In genomic region chr14:56216631-56217379, GRCh38 we compare ENCODE assay signal across 10 cellular contexts.
A peak's percentile ranks its signal among the peaks of the same experiment; 100 is the strongest.
DNase-seq lines count a peak whose midpoint lies in the region; ATAC-seq and TF ChIP-seq lines count a peak whose summit lies in the region.
"Had no signal": no experiment of that assay in that cellular context is flagged by ENCODE, and none has a peak within 500 bp of the region (broad histone marks: within the 10 kb centered on the region; RNA-seq: fewer than 3 reads in every experiment).

No MANE protein-coding gene starts in this region.

- CTCF ChIA-PET in PC-9 (lab: Charles Lee): no interaction called here
- CTCF ChIA-PET in activated CD4-positive, alpha-beta memory T cell treated with anti-CD3 and anti-CD28 coated beads for 36 hours (lab: Charles Lee): no interaction called here

- H3K4me3 ChIP-seq in adrenal gland (no peak overlapping the region), lung (no peak overlapping the region), PC-9 (no peak overlapping the region), colonic mucosa (no peak overlapping the region)
- H3K4me3 ChIP-seq: esophagus squamous epithelium, skin epidermis had no signal

- no peak overlapping the region for H3K4me3 Mint-ChIP-seq in activated CD4-positive, alpha-beta memory T cell treated with anti-CD3 and anti-CD28 coated beads for 36 hours

- H3K9me3 Mint-ChIP-seq in activated CD4-positive, alpha-beta memory T cell treated with anti-CD3 and anti-CD28 coated beads for 36 hours: no peaks in the 10 kb centered on the region

- ATAC-seq in lung (ENCODE audit: insufficient read depth, low FRiP score): no peak

- H3K27me3 ChIP-seq in adrenal gland: no peaks in the 10 kb centered on the region
- no peaks in the 10 kb centered on the region for H3K27me3 ChIP-seq in lung (ENCODE audit: control insufficient read depth, insufficient read depth)
- no peaks in the 10 kb centered on the region for H3K27me3 ChIP-seq in PC-9 (ENCODE audit: insufficient read depth, low read depth)
- H3K27me3 ChIP-seq in colonic mucosa: no peaks in the 10 kb centered on the region
- H3K27me3 ChIP-seq: esophagus squamous epithelium had no signal

- no peaks in the 10 kb centered on the region for H3K27me3 Mint-ChIP-seq in activated CD4-positive, alpha-beta memory T cell treated with anti-CD3 and anti-CD28 coated beads for 36 hours

- H3K9me2 ChIP-seq in PC-9 (ENCODE audit: insufficient read depth): no peaks in the 10 kb centered on the region

- intact Hi-C loops in adrenal gland (cut with DNase I): no loop called here
- intact Hi-C loops in PC-9 (cut with micrococcal nuclease; ENCODE audit: unreplicated experiment): no loop called here
- intact Hi-C loops in colonic mucosa (cut with DNase I): no loop called here
- intact Hi-C loops in activated CD4-positive, alpha-beta memory T cell treated with anti-CD3 and anti-CD28 coated beads for 36 hours (cut with micrococcal nuclease): no loop called here

- peaks cover 11% of the 10 kb centered on the region for H3K4me1 Mint-ChIP-seq in activated CD4-positive, alpha-beta memory T cell treated with anti-CD3 and anti-CD28 coated beads for 36 hours (ENCODE audit: low read depth)

- H3K9ac ChIP-seq in colonic mucosa (ENCODE audit: low read depth in 2 of 2, low read length in 2 of 2): no peak overlapping the region

- H3K36me3 ChIP-seq in adrenal gland (replicated peaks in 1 of 2): no peaks in the 10 kb centered on the region
- H3K36me3 ChIP-seq in lung (ENCODE audit: control insufficient read depth in 2 of 2, insufficient read depth in 2 of 2, low read length in 2 of 2): no peaks in the 10 kb centered on the region
- H3K36me3 ChIP-seq in PC-9 (ENCODE audit: low read depth): no peaks in the 10 kb centered on the region
- no peaks in the 10 kb centered on the region for H3K36me3 ChIP-seq in colonic mucosa
- H3K36me3 ChIP-seq: esophagus squamous epithelium had no signal

- no peak overlapping the region for H3K4me2 ChIP-seq in PC-9

- WGBS in adrenal gland, 4 donors: 24 to 42% (median 39%) methylated on average over 4 to 5 of the region's 5 CpGs
- WGBS in lung, 2 donors: 21 to 36% methylated on average over 5 of the region's 5 CpGs

- no peak overlapping the region for H3K27ac Mint-ChIP-seq in activated CD4-positive, alpha-beta memory T cell treated with anti-CD3 and anti-CD28 coated beads for 36 hours

- DNase-seq in DMS79 (lab: John Stamatoyannopoulos, UW) (peak; percentile 51), NCI-H1436 (lab: John Stamatoyannopoulos, UW) (peak; percentile 52), adrenal gland (peak; percentile 30 to 71 (median 53)), lung (ENCODE audit: low spot score) (peak; percentile 47), PC-9 (no peak), colonic mucosa (no peak)
- DNase-seq in activated CD4-positive, alpha-beta memory T cell treated with anti-CD3 and anti-CD28 coated beads for 36 hours: no peak
- DNase-seq in stimulated activated CD4-positive, alpha-beta T cell treated with anti-CD3 and anti-CD28 coated beads, Interleukin-4, amount 100 ng/mL, for 4 hours: no peak
- DNase-seq: esophagus squamous epithelium had no signal

- TF ChIP-seq CTCF in adrenal gland (IDR thresholded peaks at IDR 0.05) (no peak), lung (IDR thresholded peaks at IDR 0.05; ENCODE audit: control extremely low read depth, extremely low read depth) (no peak), PC-9 (conservative IDR thresholded peaks at IDR 0.05) (no peak), colonic mucosa (IDR thresholded peaks at IDR 0.05) (no peak)

- no peaks in the 10 kb centered on the region for H3K79me2 ChIP-seq in PC-9 (ENCODE audit: low read depth)

- H3K27ac ChIP-seq in adrenal gland (no peak overlapping the region), lung (ENCODE audit: low read depth in 1 of 2, low read length in 1 of 2) (no peak overlapping the region), PC-9 (no peak overlapping the region), colonic mucosa (no peak overlapping the region)
- H3K27ac ChIP-seq: esophagus squamous epithelium had no signal

- H2AFZ ChIP-seq in PC-9: no peak overlapping the region

- no peaks in the 10 kb centered on the region for H3F3A ChIP-seq in PC-9 (ENCODE audit: insufficient read depth, low read depth)

- no peak for TF ChIP-seq POLR2A in adrenal gland (IDR thresholded peaks at IDR 0.05)

- no peaks in the 10 kb centered on the region for H3K36me3 Mint-ChIP-seq in activated CD4-positive, alpha-beta memory T cell treated with anti-CD3 and anti-CD28 coated beads for 36 hours

- POLR2A ChIA-PET in PC-9 (lab: Charles Lee; ENCODE audit: unreplicated experiment): no interaction called here
- POLR2A ChIA-PET in activated CD4-positive, alpha-beta memory T cell treated with anti-CD3 and anti-CD28 coated beads for 36 hours (lab: Charles Lee): no interaction called here

- BruUV-seq in PC-9 (replicated peaks; lab: Mats Ljungman, UMichigan): no TSS peak

- no peaks in the 10 kb centered on the region for H4K20me1 ChIP-seq in PC-9 (ENCODE audit: insufficient read depth)

- peaks cover 7 to 21% of the 10 kb centered on the region in 2 donors for H3K4me1 ChIP-seq in adrenal gland (replicated peaks in 1 of 2)
- peaks cover 19 to 28% of the 10 kb centered on the region in 2 donors for H3K4me1 ChIP-seq in lung (ENCODE audit: control insufficient read depth in 2 of 2, insufficient read depth in 2 of 2, low read length in 2 of 2)
- H3K4me1 ChIP-seq in PC-9 (replicated peaks; ENCODE audit: insufficient read depth): no peaks in the 10 kb centered on the region
- no peaks in the 10 kb centered on the region for H3K4me1 ChIP-seq in colonic mucosa

- no peaks in the 10 kb centered on the region for H3K9me3 ChIP-seq in adrenal gland (replicated peaks in 1 of 3)
- peaks cover 0 to 1% of the 10 kb centered on the region in 2 donors for H3K9me3 ChIP-seq in lung (ENCODE audit: control insufficient read depth in 2 of 2, insufficient read depth in 1 of 2, low read length in 1 of 2)
- H3K9me3 ChIP-seq in PC-9 (ENCODE audit: insufficient read depth, low read depth): no peaks in the 10 kb centered on the region
- H3K9me3 ChIP-seq in colonic mucosa: no peaks in the 10 kb centered on the region
- H3K9me3 ChIP-seq: esophagus squamous epithelium had no signal

Comparison
In these comparisons a context has a peak if more than half of its experiments do, and no peak if none do; other contexts are left out.
1. DNase-seq: peak in DMS79 (single experiment), NCI-H1436 (single experiment), adrenal gland (7 of 7) and lung (single experiment); none in PC-9 (0 of 2), colonic mucosa (single experiment), activated CD4-positive, alpha-beta memory T cell treated with anti-CD3 and anti-CD28 coated beads for 36 hours (single experiment) and stimulated activated CD4-positive, alpha-beta T cell treated with anti-CD3 and anti-CD28 coated beads, Interleukin-4, amount 100 ng/mL, for 4 hours (0 of 2).